In genomic region chr1:33460947-33461629, GRCh38 we compare ENCODE assay signal across 9 cellular contexts. TPM values are rescaled to one million over a fixed set of nuclear protein-coding genes. Genes with fewer than 3 reads are reported as not detected.
DNase-seq lines count a peak whose midpoint lies in the region; ATAC-seq and TF ChIP-seq lines count a peak whose summit lies in the region.
"Had no signal": no experiment of that assay in that cellular context is flagged by ENCODE, and none has a peak within 500 bp of the region (broad histone marks: within the 10 kb centered on the region; RNA-seq: fewer than 3 reads in every experiment).

No MANE protein-coding gene starts in this region.

- peak; percentile 16 for DNase-seq in DMS79 treated with DMSO at 0.1 percent for 48 hours (lab: John Stamatoyannopoulos, UW)
- DNase-seq in DMS79 (lab: John Stamatoyannopoulos, UW) = no peak
- peak; percentile 20 to 37 for DNase-seq in HL-60 (ENCODE audit: low read depth in 1 of 2, low spot score in 1 of 2)
- peak in 4 of 5 donors; percentile 63 to 80 (median 74) for DNase-seq in heart left ventricle
- peak; percentile 62 for DNase-seq in ureter (ENCODE audit: low spot score)
- DNase-seq in NCI-H2081 treated with DMSO at 0.1 percent for 48 hours (lab: John Stamatoyannopoulos, UW) = no peak
- no peak for DNase-seq in activated CD8-positive, alpha-beta T cell treated with anti-CD3 and anti-CD28 coated beads, Interleukin-2, amount 10 ng/mL, durations not matched to agents 7 days and 5 days
- no peak for DNase-seq in stimulated activated naive CD8-positive, alpha-beta T cell treated with anti-CD3 and anti-CD28 coated beads, Interleukin-15, amount 100 ng/mL, for 72 hours

- peaks cover 0 to 68% (median 33%) of the 10 kb centered on the region in 12 donors for H3K4me1 ChIP-seq in heart left ventricle

- no peaks in the 10 kb centered on the region for H3K9me3 Mint-ChIP-seq in activated CD8-positive, alpha-beta T cell treated with anti-CD3 and anti-CD28 coated beads, Interleukin-2, amount 10 ng/mL, durations not matched to agents 7 days and 5 days (ENCODE audit: insufficient read depth)
- H3K9me3 Mint-ChIP-seq in stimulated activated naive CD8-positive, alpha-beta T cell treated with anti-CD3 and anti-CD28 coated beads, Interleukin-15, amount 100 ng/mL, for 72 hours = no peaks in the 10 kb centered on the region

- peak; percentile 75 to 81 (median 78) for ATAC-seq in heart left ventricle
- ATAC-seq in activated CD8-positive, alpha-beta T cell treated with anti-CD3 and anti-CD28 coated beads, Interleukin-2, amount 10 ng/mL, durations not matched to agents 7 days and 5 days = no peak
- ATAC-seq in stimulated activated naive CD8-positive, alpha-beta T cell treated with anti-CD3 and anti-CD28 coated beads, Interleukin-15, amount 100 ng/mL, for 72 hours = no peak

- H3K4me1 Mint-ChIP-seq in activated CD8-positive, alpha-beta T cell treated with anti-CD3 and anti-CD28 coated beads, Interleukin-2, amount 10 ng/mL, durations not matched to agents 7 days and 5 days (ENCODE audit: low read depth) = peaks cover 6% of the 10 kb centered on the region
- no peaks in the 10 kb centered on the region for H3K4me1 Mint-ChIP-seq in stimulated activated naive CD8-positive, alpha-beta T cell treated with anti-CD3 and anti-CD28 coated beads, Interleukin-15, amount 100 ng/mL, for 72 hours

- H3K27me3 Mint-ChIP-seq in activated CD8-positive, alpha-beta T cell treated with anti-CD3 and anti-CD28 coated beads, Interleukin-2, amount 10 ng/mL, durations not matched to agents 7 days and 5 days (ENCODE audit: low read depth) = peaks cover 6% of the 10 kb centered on the region
- H3K27me3 Mint-ChIP-seq in stimulated activated naive CD8-positive, alpha-beta T cell treated with anti-CD3 and anti-CD28 coated beads, Interleukin-15, amount 100 ng/mL, for 72 hours = no peaks in the 10 kb centered on the region

- no peak overlapping the region for H3K27ac ChIP-seq in HL-60 (replicated peaks)
- H3K27ac ChIP-seq in heart left ventricle = peak overlapping the region; percentile 68 to 95 (median 86)
- H3K27ac ChIP-seq: 22Rv1 had no signal

- no peaks in the 10 kb centered on the region for H3K27me3 ChIP-seq in HL-60 (ENCODE audit: insufficient read depth, poor library complexity, severe bottlenecking)
- no peaks in the 10 kb centered on the region for H3K27me3 ChIP-seq in heart left ventricle

- no peaks in the 10 kb centered on the region for H3K36me3 ChIP-seq in heart left ventricle

- 35 to 51% (median 46%) methylated on average over 4 of the region's 4 CpGs for WGBS in heart left ventricle, 4 donors

- H3K9me3 ChIP-seq in heart left ventricle = no peaks in the 10 kb centered on the region

- no peak overlapping the region for H3K27ac Mint-ChIP-seq in activated CD8-positive, alpha-beta T cell treated with anti-CD3 and anti-CD28 coated beads, Interleukin-2, amount 10 ng/mL, durations not matched to agents 7 days and 5 days
- no peak overlapping the region for H3K27ac Mint-ChIP-seq in stimulated activated naive CD8-positive, alpha-beta T cell treated with anti-CD3 and anti-CD28 coated beads, Interleukin-15, amount 100 ng/mL, for 72 hours

- H3K36me3 Mint-ChIP-seq in activated CD8-positive, alpha-beta T cell treated with anti-CD3 and anti-CD28 coated beads, Interleukin-2, amount 10 ng/mL, durations not matched to agents 7 days and 5 days (ENCODE audit: low read depth) = no peaks in the 10 kb centered on the region

- H3K4me3 ChIP-seq in HL-60 (replicated peaks; ENCODE audit: insufficient read depth, low read length) (no peak overlapping the region), heart left ventricle (peak overlapping the region in 2 of 12 donors; percentile 23 to 25)

- TF ChIP-seq CTCF in HL-60 (IDR thresholded peaks at IDR 0.05; ENCODE audit: insufficient read depth, low read length) (no peak), heart left ventricle (IDR thresholded peaks at IDR 0.05) (no peak)

- CTCF ChIA-PET in activated CD8-positive, alpha-beta T cell treated with anti-CD3 and anti-CD28 coated beads, Interleukin-2, amount 10 ng/mL, durations not matched to agents 7 days and 5 days (lab: Charles Lee) = interaction anchor here (1.3 to 2.8 kb wide), 2 partner anchors 9 to 165 kb away, joined by 4 to 10 read pairs; no protein-coding TSS in a partner anchor

- intact Hi-C loops in heart left ventricle (cut with DNase I) = loop anchor here in 6 of 10 donors (5.0 to 10.0 kb wide), 6 partner anchors 89 to 366 kb away; no protein-coding TSS in a partner anchor

- no peak overlapping the region for H3K4me3 Mint-ChIP-seq in activated CD8-positive, alpha-beta T cell treated with anti-CD3 and anti-CD28 coated beads, Interleukin-2, amount 10 ng/mL, durations not matched to agents 7 days and 5 days
- H3K4me3 Mint-ChIP-seq in stimulated activated naive CD8-positive, alpha-beta T cell treated with anti-CD3 and anti-CD28 coated beads, Interleukin-15, amount 100 ng/mL, for 72 hours = no peak overlapping the region

- POLR2A ChIA-PET in activated CD8-positive, alpha-beta T cell treated with anti-CD3 and anti-CD28 coated beads, Interleukin-2, amount 10 ng/mL, durations not matched to agents 7 days and 5 days (lab: Charles Lee) = no interaction called here

- no peak for TF ChIP-seq POLR2A in heart left ventricle (IDR thresholded peaks at IDR 0.05)

RNA-seq across cellular contexts. Expression of gene ZSCAN20, which starts 11.4 kb away (rescaled TPM):
- total RNA-seq in heart left ventricle (1 to 10 TPM; 3.3 to 8.8 (median 6.4) TPM), ureter (5.8 TPM)
- polyA plus RNA-seq in heart left ventricle = 1 to 10 TPM; 1.4 to 2.8 TPM
- 1 to 10 TPM; 1.8 to 2.1 TPM for total RNA-seq in activated CD8-positive, alpha-beta T cell treated with anti-CD3 and anti-CD28 coated beads, Interleukin-2, amount 10 ng/mL, durations not matched to agents 7 days and 5 days

RNA-seq across cellular contexts. Expression of gene PHC2, which starts 30.2 kb away (rescaled TPM):
- total RNA-seq in heart left ventricle (100 to 1,000 TPM in 4 of 9 donors, 10 to 100 TPM in 5; 86.5 to 194 (median 99.4) TPM), ureter (107 TPM)
- polyA plus RNA-seq in heart left ventricle = 100 to 1,000 TPM in 1 of 2 donors, 10 to 100 TPM in 1; 79.7 to 118 TPM
- 10 to 100 TPM; 40.3 to 42.2 TPM for total RNA-seq in activated CD8-positive, alpha-beta T cell treated with anti-CD3 and anti-CD28 coated beads, Interleukin-2, amount 10 ng/mL, durations not matched to agents 7 days and 5 days

Comparison
In these comparisons a context has a peak if more than half of its experiments do, and no peak if none do; other contexts are left out.
1. DNase-seq: peak in DMS79 treated with DMSO at 0.1 percent for 48 hours (single experiment), HL-60 (2 of 2), heart left ventricle (4 of 5) and ureter (single experiment); none in DMS79 (single experiment), NCI-H2081 treated with DMSO at 0.1 percent for 48 hours (single experiment), activated CD8-positive, alpha-beta T cell treated with anti-CD3 and anti-CD28 coated beads, Interleukin-2, amount 10 ng/mL, durations not matched to agents 7 days and 5 days (single experiment) and stimulated activated naive CD8-positive, alpha-beta T cell treated with anti-CD3 and anti-CD28 coated beads, Interleukin-15, amount 100 ng/mL, for 72 hours (0 of 2).
2. ATAC-seq: peak in heart left ventricle (4 of 4); none in activated CD8-positive, alpha-beta T cell treated with anti-CD3 and anti-CD28 coated beads, Interleukin-2, amount 10 ng/mL, durations not matched to agents 7 days and 5 days (single experiment) and stimulated activated naive CD8-positive, alpha-beta T cell treated with anti-CD3 and anti-CD28 coated beads, Interleukin-15, amount 100 ng/mL, for 72 hours (single experiment).